25 cellular contexts compared by ENCODE assay signal in genomic region chr5:116799401-116799800, GRCh38.
"Had no signal": no experiment of that assay in that cellular context is flagged by ENCODE, and none has a peak within 500 bp of the region (broad histone marks: within the 10 kb centered on the region; RNA-seq: fewer than 3 reads in every experiment).

No MANE protein-coding gene starts in this region.

- DNase-seq: activated CD4-positive, alpha-beta T cell treated with anti-CD3 and anti-CD28 coated beads for 48 hours; activated CD4-positive, alpha-beta T cell treated with anti-CD3 and anti-CD28 coated beads, Interleukin-2, amount 50 U/mL, for 4 hours; activated CD4-positive, CD25-positive, alpha-beta regulatory T cell treated with anti-CD3 and anti-CD28 coated beads, Interleukin-2, amount 50 U/mL, for 72 hours; activated CD8-positive, alpha-beta memory T cell treated with anti-CD3 and anti-CD28 coated beads, Interleukin-2, amount 50 U/mL, for 48 hours; activated CD8-positive, alpha-beta T cell treated with anti-CD3 and anti-CD28 coated beads, Interleukin-2, amount 10 ng/mL, durations not matched to agents 7 days and 5 days; activated effector memory CD4-positive, alpha-beta T cell treated with anti-CD3 and anti-CD28 coated beads, Interleukin-2, amount 50 U/mL, for 16 hours; activated naive CD4-positive, alpha-beta T cell treated with Interleukin-2 at 50 U/mL for 16 hours; activated naive CD8-positive, alpha-beta T cell treated with anti-CD3 and anti-CD28 coated beads, Interleukin-2, amount 50 U/mL, for 24 hours; activated T-cell treated with anti-CD3 and anti-CD28 coated beads, Interleukin-2, amount 50 U/mL, for 1 hour; amniotic stem cell; body of pancreas; central memory CD4-positive, alpha-beta T cell; NCI-H1048; NCI-H146; NCI-H187 treated with DMSO at 0.1 percent for 48 hours; NCI-H2107; NCI-H2171 treated with DMSO at 0.1 percent for 48 hours; NCI-H226; NCI-H526; SHP77; T-helper 17 cell; T-helper 9 cell had no signal

- ATAC-seq: activated CD8-positive, alpha-beta T cell treated with anti-CD3 and anti-CD28 coated beads, Interleukin-2, amount 10 ng/mL, durations not matched to agents 7 days and 5 days; activated naive CD4-positive, alpha-beta T cell treated with anti-CD3 and anti-CD28 coated beads, Interleukin-2, amount 50 U/mL, for 72 hours; activated naive CD8-positive, alpha-beta T cell treated with anti-CD3 and anti-CD28 coated beads, Interleukin-2, amount 50 U/mL, for 24 hours; body of pancreas; T-helper 17 cell; WTC11 had no signal

- H3K4me1 ChIP-seq: ascending aorta, body of pancreas had no signal

- H3K27ac ChIP-seq: ascending aorta, body of pancreas had no signal

- H3K27me3 ChIP-seq: ascending aorta, body of pancreas had no signal

- H3K4me3 ChIP-seq: ascending aorta, body of pancreas had no signal

- H3K36me3 ChIP-seq: ascending aorta had no signal

- H3K9me3 ChIP-seq: ascending aorta, body of pancreas had no signal
